36 cellular contexts compared by ENCODE assay signal in the genomic region with DNA sequence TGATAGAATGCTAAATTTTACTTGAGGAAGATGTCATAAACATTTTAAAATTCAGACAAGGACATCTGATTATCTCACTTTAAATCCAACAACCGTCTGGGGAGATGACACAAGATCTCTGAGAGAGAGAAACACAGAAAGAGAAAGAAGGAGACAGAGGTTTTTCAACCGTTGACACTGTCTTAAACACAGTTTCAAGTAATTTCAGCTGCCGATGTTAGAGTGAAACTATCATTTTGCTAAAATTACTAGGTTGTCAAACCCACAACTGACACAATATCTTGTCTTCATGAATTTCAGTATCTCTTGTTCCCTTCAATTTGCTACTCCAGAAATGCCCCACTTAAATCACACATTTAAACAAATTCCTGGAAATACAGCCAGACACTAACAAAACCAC.
DNase-seq lines count a peak whose midpoint lies in the region; ATAC-seq, FAIRE-seq and TF ChIP-seq lines count a peak whose summit lies in the region.
"Had no signal": no experiment of that assay in that cellular context is flagged by ENCODE, and none has a peak within 500 bp of the region (broad histone marks: within the 10 kb centered on the region; RNA-seq: fewer than 3 reads in every experiment).

No MANE protein-coding gene starts in this region.

- FAIRE-seq in D721Med (lab: Jason Lieb, UNC), result peak; percentile 11
- FAIRE-seq: HTR-8/SVneo, islet of Langerhans had no signal

- H3K4me1 ChIP-seq in adipocyte (ENCODE audit: control insufficient read depth, insufficient read depth, low read length), result peaks cover 6% of the 10 kb centered on the region
- H3K4me1 ChIP-seq: left lung, prostate gland, right lobe of liver, transverse colon had no signal

- H3K36me3 Mint-ChIP-seq in glutamatergic neuron (ENCODE audit: unreplicated experiment), result peaks cover 10% of the 10 kb centered on the region
- H3K36me3 Mint-ChIP-seq: activated naive CD8-positive, alpha-beta T cell; CD8-positive, alpha-beta T cell; memory B cell had no signal

- peak overlapping the region; percentile 48 for H3K4me3 ChIP-seq in adipocyte (ENCODE audit: low read length)
- H3K4me3 ChIP-seq: cardiac muscle cell, left lung, prostate gland, right lobe of liver, SJCRH30, spleen, transverse colon had no signal

- peak overlapping the region; percentile 28 for H3K27ac Mint-ChIP-seq in glutamatergic neuron (ENCODE audit: unreplicated experiment)
- H3K27ac Mint-ChIP-seq: activated naive CD8-positive, alpha-beta T cell; B cell; CD8-positive, alpha-beta T cell; memory B cell had no signal

- peak overlapping the region; percentile 79 for H3K4me3 Mint-ChIP-seq in glutamatergic neuron (ENCODE audit: unreplicated experiment)
- H3K4me3 Mint-ChIP-seq: activated naive CD8-positive, alpha-beta T cell; B cell; CD8-positive, alpha-beta T cell; memory B cell had no signal

- TF ChIP-seq CTCF in D721Med (IDR thresholded peaks at IDR 0.05; ENCODE audit: insufficient read depth, missing control alignments) (no peak), glutamatergic neuron (IDR thresholded peaks at IDR 0.05; ENCODE audit: partially characterized antibody, unreplicated experiment) (no peak)

- H3K27me3 ChIP-seq in adipocyte (replicated peaks; ENCODE audit: control insufficient read depth, insufficient read depth, low read length), result peaks cover 3% of the 10 kb centered on the region
- H3K27me3 ChIP-seq: cardiac muscle cell, left lung, neutrophil, right lobe of liver, SJCRH30, spleen, transverse colon had no signal

- no peaks in the 10 kb centered on the region for H3K9me3 ChIP-seq in adipocyte (ENCODE audit: control insufficient read depth, low read length)
- H3K9me3 ChIP-seq: left lung, neutrophil, prostate gland, right lobe of liver, spleen, transverse colon had no signal

- H3K4me1 Mint-ChIP-seq in glutamatergic neuron (ENCODE audit: low read depth, unreplicated experiment), result peaks cover 54% of the 10 kb centered on the region
- H3K4me1 Mint-ChIP-seq: B cell, memory B cell had no signal

- no peaks in the 10 kb centered on the region for H3K27me3 Mint-ChIP-seq in glutamatergic neuron (ENCODE audit: unreplicated experiment)
- H3K27me3 Mint-ChIP-seq: B cell had no signal

- ATAC-seq in HG02885 (IDR thresholded peaks at IDR 0.05; ENCODE audit: poor library complexity, unreplicated experiment) (peak; percentile 66), HG03159 (IDR thresholded peaks at IDR 0.05; ENCODE audit: unreplicated experiment) (no peak)
- ATAC-seq: CD8-positive, alpha-beta T cell; left lung; right lobe of liver had no signal

- no peak for DNase-seq in D721Med (ENCODE audit: insufficient read length, low spot score)
- no peak for DNase-seq in adipocyte (ENCODE audit: low read depth)
- DNase-seq in glutamatergic neuron, result no peak
- DNase-seq in activated CD4-positive, alpha-beta T cell treated with anti-CD3 and anti-CD28 coated beads for 4 hours, result no peak
- no peak for DNase-seq in stimulated activated CD4-positive, alpha-beta T cell treated with anti-CD3 and anti-CD28 coated beads, Interleukin-2, amount 100 ng/mL, for 48 hours
- DNase-seq in DMS79 (lab: John Stamatoyannopoulos, UW), result no peak
- DNase-seq: activated CD4-positive, alpha-beta T cell treated with anti-CD3 and anti-CD28 coated beads, Interleukin-2, amount 50 U/mL, for 4 hours; activated effector memory CD4-positive, alpha-beta T cell treated with Interleukin-2 at 50 U/mL for 16 hours; aorta; CD8-positive, alpha-beta T cell; cortex of kidney; EL; erythroblast; foreskin fibroblast; KBM-7; left lung; NCI-H1092 treated with DMSO at 0.1 percent for 48 hours; NCI-H2029; NCI-H774; right lobe of liver; RPMI8226; SJCRH30; spleen; stimulated activated CD4-positive, alpha-beta T cell treated with anti-CD3 and anti-CD28 coated beads, Interleukin-2, amount 100 ng/mL, for 24 hours; stimulated activated CD8-positive, alpha-beta memory T cell treated with anti-CD3 and anti-CD28 coated beads, Interleukin-4, amount 100 ng/mL, for 48 hours; transverse colon had no signal

- H3K9me3 Mint-ChIP-seq in glutamatergic neuron (ENCODE audit: unreplicated experiment), result no peaks in the 10 kb centered on the region
- H3K9me3 Mint-ChIP-seq: CD8-positive, alpha-beta T cell; memory B cell had no signal

- no peaks in the 10 kb centered on the region for H3K36me3 ChIP-seq in adipocyte (ENCODE audit: control insufficient read depth, insufficient read depth, low read length, severe bottlenecking)
- H3K36me3 ChIP-seq: cardiac muscle cell, neutrophil, prostate gland, SJCRH30, transverse colon had no signal

- H3K9ac ChIP-seq in adipocyte (ENCODE audit: low read length), result no peak overlapping the region
